In the genomic region with DNA sequence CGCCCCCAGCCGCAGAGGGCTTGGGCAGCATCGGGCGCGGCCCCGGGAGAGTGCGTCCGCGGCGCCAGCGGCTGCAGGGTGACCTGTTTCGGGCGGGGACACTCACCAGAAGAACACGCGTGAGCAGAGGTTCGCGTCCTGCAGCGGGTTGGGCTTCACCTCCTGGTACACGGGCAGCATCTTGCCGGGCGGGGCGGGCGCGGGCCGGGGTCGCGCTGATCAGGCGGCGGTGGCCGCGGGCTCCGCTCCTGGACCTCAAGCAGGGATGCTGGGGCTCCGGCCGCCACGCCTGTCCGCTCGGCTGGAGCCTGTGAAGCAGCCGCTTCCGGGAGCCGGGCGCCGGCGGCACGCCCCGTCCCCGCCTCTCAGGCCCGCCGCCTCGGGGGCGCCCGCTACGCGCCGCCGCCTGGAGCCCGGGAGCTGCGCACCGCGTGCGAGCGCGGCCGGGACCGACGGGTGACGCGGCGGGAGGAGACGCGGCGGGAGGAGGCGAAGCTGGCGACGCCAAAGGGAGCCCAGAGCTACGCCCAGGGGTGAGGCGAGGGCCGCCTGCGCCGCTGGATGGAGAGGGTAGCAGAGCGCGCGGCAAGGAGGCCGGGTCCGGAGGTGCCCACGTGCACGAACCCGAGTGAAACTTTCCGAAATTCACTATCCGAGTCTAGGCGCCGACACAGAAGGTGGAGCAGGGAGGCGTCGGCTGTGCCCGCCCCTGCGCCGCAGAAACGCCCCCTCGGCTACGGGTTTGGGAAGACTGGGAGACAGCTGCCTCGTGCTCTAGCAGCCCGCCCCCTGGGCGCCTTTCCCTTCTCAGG, we compare ENCODE assay signal across 8 cellular contexts. TPM values are rescaled to one million over a fixed set of nuclear protein-coding genes. Genes with fewer than 3 reads are reported as not detected.
A peak's percentile ranks its signal among the peaks of the same experiment; 100 is the strongest.
DNase-seq lines count a peak whose midpoint lies in the region; ATAC-seq and TF ChIP-seq lines count a peak whose summit lies in the region.

A gene with protein sequence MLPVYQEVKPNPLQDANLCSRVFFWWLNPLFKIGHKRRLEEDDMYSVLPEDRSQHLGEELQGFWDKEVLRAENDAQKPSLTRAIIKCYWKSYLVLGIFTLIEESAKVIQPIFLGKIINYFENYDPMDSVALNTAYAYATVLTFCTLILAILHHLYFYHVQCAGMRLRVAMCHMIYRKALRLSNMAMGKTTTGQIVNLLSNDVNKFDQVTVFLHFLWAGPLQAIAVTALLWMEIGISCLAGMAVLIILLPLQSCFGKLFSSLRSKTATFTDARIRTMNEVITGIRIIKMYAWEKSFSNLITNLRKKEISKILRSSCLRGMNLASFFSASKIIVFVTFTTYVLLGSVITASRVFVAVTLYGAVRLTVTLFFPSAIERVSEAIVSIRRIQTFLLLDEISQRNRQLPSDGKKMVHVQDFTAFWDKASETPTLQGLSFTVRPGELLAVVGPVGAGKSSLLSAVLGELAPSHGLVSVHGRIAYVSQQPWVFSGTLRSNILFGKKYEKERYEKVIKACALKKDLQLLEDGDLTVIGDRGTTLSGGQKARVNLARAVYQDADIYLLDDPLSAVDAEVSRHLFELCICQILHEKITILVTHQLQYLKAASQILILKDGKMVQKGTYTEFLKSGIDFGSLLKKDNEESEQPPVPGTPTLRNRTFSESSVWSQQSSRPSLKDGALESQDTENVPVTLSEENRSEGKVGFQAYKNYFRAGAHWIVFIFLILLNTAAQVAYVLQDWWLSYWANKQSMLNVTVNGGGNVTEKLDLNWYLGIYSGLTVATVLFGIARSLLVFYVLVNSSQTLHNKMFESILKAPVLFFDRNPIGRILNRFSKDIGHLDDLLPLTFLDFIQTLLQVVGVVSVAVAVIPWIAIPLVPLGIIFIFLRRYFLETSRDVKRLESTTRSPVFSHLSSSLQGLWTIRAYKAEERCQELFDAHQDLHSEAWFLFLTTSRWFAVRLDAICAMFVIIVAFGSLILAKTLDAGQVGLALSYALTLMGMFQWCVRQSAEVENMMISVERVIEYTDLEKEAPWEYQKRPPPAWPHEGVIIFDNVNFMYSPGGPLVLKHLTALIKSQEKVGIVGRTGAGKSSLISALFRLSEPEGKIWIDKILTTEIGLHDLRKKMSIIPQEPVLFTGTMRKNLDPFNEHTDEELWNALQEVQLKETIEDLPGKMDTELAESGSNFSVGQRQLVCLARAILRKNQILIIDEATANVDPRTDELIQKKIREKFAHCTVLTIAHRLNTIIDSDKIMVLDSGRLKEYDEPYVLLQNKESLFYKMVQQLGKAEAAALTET (N-terminal part only) (minus strand): TSS at position 317 of the 812 bp plus-strand sequence. CDS start 137 bp downstream, at position 180.

- TF ChIP-seq POLR2A in IMR-90 (IDR thresholded peaks at IDR 0.05; ENCODE audit: low read depth, low read length): peak; percentile 57; the same call in 1 of the 2 replicates

- peak within 1 kb of the TSS; percentile 85 for H2BK120ac ChIP-seq in IMR-90 (ENCODE audit: low read depth, low read length)

- 0 out of 2 replicates have a peak, but pooled peaks have one; percentile 20 for TF ChIP-seq RAD21 in IMR-90 (IDR thresholded peaks at IDR 0.05; ENCODE audit: low read length)

- peak within 1 kb of the TSS; percentile 96 for H3K23ac ChIP-seq in IMR-90 (ENCODE audit: low read depth, low read length)

- H3K27me3 ChIP-seq in IMR-90 (ENCODE audit: control insufficient read depth, insufficient read depth, low read length) (no peaks in the 10 kb centered on the region), tibial artery (no peaks in the 10 kb centered on the region)

- POLR2A ChIA-PET in IMR-90 (lab: Charles Lee; ENCODE audit: unreplicated experiment): interaction anchor here (0.5 to 1.0 kb wide), 4 partner anchors 21 to 98 kb away, joined by 3 to 4 read pairs (median 3); no protein-coding TSS in a partner anchor

- peak within 1 kb of the TSS; percentile 98 for H3K9ac ChIP-seq in IMR-90 (ENCODE audit: low read depth, low read length)

- CTCF ChIA-PET in IMR-90 (lab: Yijun Ruan, JAX): interaction anchor here (0.7 to 1.1 kb wide), 3 partner anchors 31 to 96 kb away, joined by 3 to 4 read pairs (median 3); no protein-coding TSS in a partner anchor

- in situ Hi-C loops in IMR-90 (cut with MboI; ENCODE audit: low sequenced_read_pairs): no loop called here

- H2AFZ ChIP-seq in IMR-90 (replicated peaks; ENCODE audit: low read length, poor library complexity): peak within 1 kb of the TSS; percentile 92

- peak within 1 kb of the TSS; percentile 96 for H3K27ac ChIP-seq in IMR-90 (ENCODE audit: insufficient read depth, low read length)
- H3K27ac ChIP-seq in tibial artery: peak within 1 kb of the TSS; percentile 52 to 57

- H4K8ac ChIP-seq in IMR-90 (ENCODE audit: low read depth in 2 of 2, low read length in 2 of 2): peak within 1 kb of the TSS; percentile 67 to 98

- ATAC-seq in GM21576 (IDR thresholded peaks at IDR 0.05; ENCODE audit: unreplicated experiment): peak; percentile 78
- peak; percentile 82 for ATAC-seq in IMR-90 (ENCODE audit: low read depth)

- peak within 1 kb of the TSS; percentile 94 for H3K14ac ChIP-seq in IMR-90 (replicated peaks; ENCODE audit: low read depth, low read length)

- H2AK5ac ChIP-seq in IMR-90 (ENCODE audit: low read depth, low read length): peak within 1 kb of the TSS; percentile 97

- H3K4me2 ChIP-seq in IMR-90 (ENCODE audit: low read depth, low read length): peak within 1 kb of the TSS; percentile 85

- H4K20me1 ChIP-seq in IMR-90 (ENCODE audit: insufficient read depth, low read length): peaks cover 18% of the 10 kb centered on the region

- H2BK15ac ChIP-seq in IMR-90 (ENCODE audit: low read depth, low read length): peak within 1 kb of the TSS; percentile 86; the same call in 2 of the 3 replicates

- H4K91ac ChIP-seq in IMR-90 (ENCODE audit: insufficient read depth, low read depth, low read length): peak within 1 kb of the TSS; percentile 97

- peak within 1 kb of the TSS; percentile 99 for H2AK9ac ChIP-seq in IMR-90 (replicated peaks; ENCODE audit: low read depth, low read length, poor library complexity)

- H3K4ac ChIP-seq in IMR-90 (ENCODE audit: low read depth, low read length): peak within 1 kb of the TSS; percentile 95

- H3K9me3 ChIP-seq in IMR-90 (ENCODE audit: control insufficient read depth, insufficient read depth, low read length) (no peaks in the 10 kb centered on the region), tibial artery (no peaks in the 10 kb centered on the region)

- 0% methylated on average over 54 of the region's 102 CpGs; no CpG with 5 or more reads in 1 of the 2 experiments for WGBS in IMR-90 (ENCODE audit: extremely low coverage in 2 of 2, insufficient read length in 1 of 2), 2 experiments

- H3K79me1 ChIP-seq in IMR-90 (ENCODE audit: low read depth in 1 of 2, low read length in 2 of 2): peaks cover 20 to 56% of the 10 kb centered on the region in 2 experiments

- H2BK5ac ChIP-seq in IMR-90 (ENCODE audit: low read depth, low read length, poor library complexity, severe bottlenecking): peak within 1 kb of the TSS; percentile 74

- BruUV-seq in IMR-90 (replicated peaks; lab: Mats Ljungman, UMichigan): no TSS peak

- H3K4me1 ChIP-seq in IMR-90 (ENCODE audit: control insufficient read depth, insufficient read depth, low read length): peaks cover 18% of the 10 kb centered on the region
- H3K4me1 ChIP-seq in tibial artery: peaks cover 0 to 16% (median 6%) of the 10 kb centered on the region in 4 donors

- dilution Hi-C loops in IMR-90 (cut with HindIII; ENCODE audit: low sequenced_read_pairs, unreplicated experiment): no loop called here

- TF ChIP-seq CTCF in IMR-90 (conservative IDR thresholded peaks at IDR 0.05; ENCODE audit: low read depth, low read length): no peak
- TF ChIP-seq CTCF in tibial artery (IDR thresholded peaks at IDR 0.05): no peak

- intact Hi-C loops in IMR-90 (cut with micrococcal nuclease): loop anchor here (1.0 to 2.0 kb wide), 3 partner anchors 30 to 79 kb away; no protein-coding TSS in a partner anchor
- intact Hi-C loops in tibial artery (cut with DNase I; ENCODE audit: low total_unique reads): no loop called here

- H3K9me1 ChIP-seq in IMR-90 (ENCODE audit: insufficient read depth, low read length): peaks cover 9% of the 10 kb centered on the region

- H3K36me3 ChIP-seq in IMR-90 (ENCODE audit: control insufficient read depth, insufficient read depth, low read length) (peaks cover 13% of the 10 kb centered on the region), tibial artery (no peaks in the 10 kb centered on the region)

- H2BK20ac ChIP-seq in IMR-90 (ENCODE audit: low read depth, low read length): peak within 1 kb of the TSS; percentile 90

- peak within 1 kb of the TSS; percentile 78 for H3K4me3 ChIP-seq in IMR-90 (ENCODE audit: insufficient read depth, low read depth, low read length)
- peak within 1 kb of the TSS; percentile 62 to 93 for H3K4me3 ChIP-seq in tibial artery

- H4K5ac ChIP-seq in IMR-90 (ENCODE audit: low read depth, low read length): peak within 1 kb of the TSS; percentile 36

- H3K56ac ChIP-seq in IMR-90 (ENCODE audit: extremely low read depth, insufficient read depth, low read length): peak within 1 kb of the TSS; percentile 95

- H3K18ac ChIP-seq in IMR-90 (ENCODE audit: low read depth, low read length): peak within 1 kb of the TSS; percentile 67

- DNase-seq in EH (ENCODE audit: low read depth) (peak; percentile 82), IMR-90 (peak; percentile 72), SHP77 treated with DMSO at 0.1 percent for 48 hours (lab: John Stamatoyannopoulos, UW) (peak; percentile 84), germinal center (ENCODE audit: low spot score) (peak; percentile 85), nucleus accumbens (lab: John Stamatoyannopoulos, UW) (peak in 41 of 56 donors; percentile 4 to 61 (median 28)), tibial artery (peak; percentile 37 to 73)
- peak; percentile 20 for DNase-seq in activated gamma-delta T cell treated with anti-CD3 and anti-CD28 coated beads, Interleukin-2, amount 50 U/mL, for 16 hours (ENCODE audit: low read depth)

TF ChIP-seq in IMR-90, 13 proteins besides CTCF, POLR2A, EP300 and RAD21 (continues in another document):
- TF ChIP-seq MAZ (IDR thresholded peaks at IDR 0.05; ENCODE audit: borderline replicate concordance, low read depth, low read length) (0 out of 2 replicates have a peak, but pooled peaks have one; percentile 15), CHD1 (IDR thresholded peaks at IDR 0.05; ENCODE audit: low read depth, low read length) (0 out of 2 replicates have a peak, but pooled peaks have one; percentile 55), MXI1 (IDR thresholded peaks at IDR 0.05; ENCODE audit: borderline replicate concordance, low read depth, low read length) (0 out of 2 replicates have a peak, but pooled peaks have one; percentile 8)
- TF ChIP-seq, protein P1, sequence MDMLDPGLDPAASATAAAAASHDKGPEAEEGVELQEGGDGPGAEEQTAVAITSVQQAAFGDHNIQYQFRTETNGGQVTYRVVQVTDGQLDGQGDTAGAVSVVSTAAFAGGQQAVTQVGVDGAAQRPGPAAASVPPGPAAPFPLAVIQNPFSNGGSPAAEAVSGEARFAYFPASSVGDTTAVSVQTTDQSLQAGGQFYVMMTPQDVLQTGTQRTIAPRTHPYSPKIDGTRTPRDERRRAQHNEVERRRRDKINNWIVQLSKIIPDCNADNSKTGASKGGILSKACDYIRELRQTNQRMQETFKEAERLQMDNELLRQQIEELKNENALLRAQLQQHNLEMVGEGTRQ (IDR thresholded peaks at IDR 0.05; ENCODE audit: low read depth, low read length): no peak

RNA-seq across cellular contexts. Expression of the gene that starts here (rescaled TPM):
- 41.4 and 56.1 TPM in 2 replicates for total RNA-seq in IMR-90 (2012; rRNA removed)
- 13.1 and 16.6 TPM in 2 replicates for polyA plus RNA-seq in IMR-90 (2012; rRNA removed)
- 6.5 and 6.8 TPM in 2 replicates for polyA plus RNA-seq in IMR-90 (2012; cell fraction: cytosol; rRNA removed)
- 8.8 and 30.7 TPM in 2 replicates for polyA plus RNA-seq in IMR-90 (2012; cell fraction: nucleus; rRNA removed; ENCODE audit: low replicate concordance)

Comparison
In these comparisons a context has a peak if more than half of its experiments do, and no peak if none do; other contexts are left out.
1. Peak in every context shown above with its lines: DNase-seq, ATAC-seq, H3K4me3 ChIP-seq and H3K27ac ChIP-seq.
2. DNase-seq: peak in every context shown above with its lines; median percentile 85 in germinal center; 84 in SHP77 treated with DMSO at 0.1 percent for 48 hours; 82 in EH; 72 in IMR-90; 55 in tibial artery; 28 in nucleus accumbens; 20 in activated gamma-delta T cell treated with anti-CD3 and anti-CD28 coated beads, Interleukin-2, amount 50 U/mL, for 16 hours.